In the genomic region with DNA sequence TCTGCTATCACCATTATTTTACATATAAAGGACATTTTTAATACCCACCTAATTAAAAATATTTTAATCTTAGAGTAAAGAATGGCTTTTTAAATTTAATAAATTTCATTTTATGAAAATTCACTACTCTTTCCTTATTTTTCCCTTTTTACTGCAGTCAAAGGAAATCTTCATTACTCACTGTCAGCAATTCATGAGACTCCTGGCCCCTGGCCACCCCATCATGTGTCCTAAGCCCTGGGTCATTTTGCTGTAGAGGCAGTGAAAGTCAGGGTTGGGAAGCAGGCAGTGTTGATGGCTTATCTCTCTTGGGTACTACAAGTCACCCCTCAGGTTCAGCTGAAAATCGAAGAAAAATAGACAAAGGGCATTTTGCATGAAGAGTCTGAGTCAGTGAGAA, we compare ENCODE assay signal across 32 cellular contexts.
"Had no signal": no experiment of that assay in that cellular context is flagged by ENCODE, and none has a peak within 500 bp of the region (broad histone marks: within the 10 kb centered on the region; RNA-seq: fewer than 3 reads in every experiment).

No MANE protein-coding gene starts in this region.

- DNase-seq: activated CD4-positive, alpha-beta memory T cell treated with anti-CD3 and anti-CD28 coated beads, Interleukin-2, amount 10 ng/mL, durations not matched to agents 7 days and 5 days; activated CD4-positive, alpha-beta T cell treated with anti-CD3 and anti-CD28 coated beads for 1 hour; activated CD4-positive, alpha-beta T cell treated with anti-CD3 and anti-CD28 coated beads for 48 hours; activated CD4-positive, CD25-positive, alpha-beta regulatory T cell; activated CD8-positive, alpha-beta memory T cell treated with anti-CD3 and anti-CD28 coated beads for 24 hours; activated CD8-positive, alpha-beta memory T cell treated with anti-CD3 and anti-CD28 coated beads, Interleukin-2, amount 10 ng/mL, durations not matched to agents 7 days and 5 days; activated CD8-positive, alpha-beta memory T cell treated with anti-CD3 and anti-CD28 coated beads, Interleukin-2, amount 50 U/mL, for 48 hours; activated effector memory CD4-positive, alpha-beta T cell treated with Interleukin-2 at 50 U/mL for 16 hours; activated naive CD4-positive, alpha-beta T cell treated with anti-CD3 and anti-CD28 coated beads, Interleukin-2, amount 10 ng/mL, durations not matched to agents 7 days and 5 days; activated naive CD8-positive, alpha-beta T cell treated with anti-CD3 and anti-CD28 coated beads, Interleukin-2, amount 50 U/mL, for 24 hours; activated T-cell treated with anti-CD3 and anti-CD28 coated beads, Interleukin-2, amount 50 U/mL, for 48 hours; amniotic stem cell; brain microvascular endothelial cell; MM.1S; MV-4-11; NCI-H1092; NCI-H1436 treated with DMSO at 0.1 percent for 48 hours; NCI-H1694 treated with DMSO at 0.1 percent for 48 hours; NCI-H2029; NCI-H510A; NCI-H526; NCI-H748 treated with DMSO at 0.1 percent for 48 hours; NK-92 treated with Interleukin-12 subunit alpha and Interleukin-12 subunit beta, amount 100 ng/mL, for 24 hours; PC-3; SHP77; SJCRH30; T1000; WERI-Rb-1 had no signal

- H3K36me3 ChIP-seq: brain microvascular endothelial cell, Peyer's patch, SJCRH30, WERI-Rb-1 had no signal

- H3K27ac ChIP-seq: brain microvascular endothelial cell, KMS-11, Peyer's patch, RWPE1, SJCRH30, SK-N-MC, WERI-Rb-1 had no signal

- H3K4me1 ChIP-seq: Peyer's patch, SJCRH30 had no signal

- H3K27me3 ChIP-seq: brain microvascular endothelial cell, Peyer's patch had no signal

- H3K4me3 ChIP-seq: Peyer's patch, SJCRH30, SK-N-MC had no signal

- ATAC-seq: activated CD8-positive, alpha-beta memory T cell treated with anti-CD3 and anti-CD28 coated beads, Interleukin-2, amount 10 ng/mL, durations not matched to agents 7 days and 5 days; activated naive CD8-positive, alpha-beta T cell treated with anti-CD3 and anti-CD28 coated beads, Interleukin-2, amount 50 U/mL, for 24 hours; PC-3 had no signal

- H3K9me3 ChIP-seq: Peyer's patch, SJCRH30 had no signal
